Comparison of ENCODE assay signal across 1 cellular context in the genomic region with DNA sequence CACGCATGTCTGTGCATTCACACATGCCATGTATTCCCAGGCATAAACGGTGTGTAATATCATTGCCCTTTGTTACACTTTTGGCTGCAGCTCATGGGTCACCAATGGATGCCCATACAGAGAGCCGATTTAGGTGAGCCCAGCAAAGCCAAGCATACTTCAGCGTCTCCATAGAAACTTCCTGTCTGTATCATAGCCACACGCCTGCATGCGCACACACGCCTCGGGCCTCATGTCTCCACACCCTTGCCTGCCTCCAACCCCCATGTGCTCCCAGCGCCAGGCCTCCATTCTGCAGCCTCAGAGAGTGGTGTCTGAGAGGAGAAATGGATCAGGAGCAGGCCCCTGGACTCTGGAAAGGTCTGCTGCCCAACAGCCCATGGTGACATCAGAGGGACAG.
TF ChIP-seq lines count a peak whose summit lies in the region.

No MANE protein-coding gene starts in this region.

TF ChIP-seq in K562, 482 proteins besides CTCF, POLR2A, EP300 and RAD21:
- TF ChIP-seq CREB1 (IDR thresholded peaks at IDR 0.05), result no peak
- TF ChIP-seq CREB1 (CRISPR knock-in tag; IDR thresholded peaks at IDR 0.05), result no peak
- TF ChIP-seq NELFE (IDR thresholded peaks at IDR 0.05; ENCODE audit: insufficient read depth, insufficient read length), result no peak
- no peak for TF ChIP-seq YBX1 (IDR thresholded peaks at IDR 0.05)
- no peak for TF ChIP-seq ETS1 (conservative IDR thresholded peaks at IDR 0.05; ENCODE audit: control insufficient read depth, low read depth, low read length)
- TF ChIP-seq, protein P1, sequence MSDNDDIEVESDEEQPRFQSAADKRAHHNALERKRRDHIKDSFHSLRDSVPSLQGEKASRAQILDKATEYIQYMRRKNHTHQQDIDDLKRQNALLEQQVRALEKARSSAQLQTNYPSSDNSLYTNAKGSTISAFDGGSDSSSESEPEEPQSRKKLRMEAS (CRISPR knock-in tag; IDR thresholded peaks at IDR 0.05), result peak; percentile 40; the same call in 1 of the 2 replicates
